1 cellular context compared by ENCODE assay signal in the genomic region with DNA sequence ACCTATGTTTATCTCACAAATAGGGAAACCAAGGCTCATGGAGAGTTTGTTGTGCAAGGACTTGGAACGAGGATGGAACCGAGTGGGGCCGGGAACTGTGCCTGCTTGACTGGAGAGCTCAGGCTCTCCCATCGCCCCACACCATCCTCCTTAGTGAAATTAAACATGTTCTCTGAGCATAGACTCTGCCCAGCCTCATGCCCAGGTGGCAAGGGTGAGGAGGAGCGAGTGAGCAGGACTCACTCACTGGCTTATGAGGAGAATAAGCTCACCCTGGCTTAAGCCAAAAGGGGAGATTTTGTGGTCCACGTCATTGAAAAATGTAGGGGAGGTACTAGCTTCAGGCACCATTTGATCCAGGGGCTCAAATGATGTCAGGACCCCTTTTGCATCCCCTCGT.
A peak's percentile ranks its signal among the peaks of the same experiment; 100 is the strongest.
TF ChIP-seq lines count a peak whose summit lies in the region.

No MANE protein-coding gene starts in this region.

TF ChIP-seq in HepG2, 621 proteins besides CTCF, POLR2A, EP300 and RAD21:
- TF ChIP-seq, protein P1, sequence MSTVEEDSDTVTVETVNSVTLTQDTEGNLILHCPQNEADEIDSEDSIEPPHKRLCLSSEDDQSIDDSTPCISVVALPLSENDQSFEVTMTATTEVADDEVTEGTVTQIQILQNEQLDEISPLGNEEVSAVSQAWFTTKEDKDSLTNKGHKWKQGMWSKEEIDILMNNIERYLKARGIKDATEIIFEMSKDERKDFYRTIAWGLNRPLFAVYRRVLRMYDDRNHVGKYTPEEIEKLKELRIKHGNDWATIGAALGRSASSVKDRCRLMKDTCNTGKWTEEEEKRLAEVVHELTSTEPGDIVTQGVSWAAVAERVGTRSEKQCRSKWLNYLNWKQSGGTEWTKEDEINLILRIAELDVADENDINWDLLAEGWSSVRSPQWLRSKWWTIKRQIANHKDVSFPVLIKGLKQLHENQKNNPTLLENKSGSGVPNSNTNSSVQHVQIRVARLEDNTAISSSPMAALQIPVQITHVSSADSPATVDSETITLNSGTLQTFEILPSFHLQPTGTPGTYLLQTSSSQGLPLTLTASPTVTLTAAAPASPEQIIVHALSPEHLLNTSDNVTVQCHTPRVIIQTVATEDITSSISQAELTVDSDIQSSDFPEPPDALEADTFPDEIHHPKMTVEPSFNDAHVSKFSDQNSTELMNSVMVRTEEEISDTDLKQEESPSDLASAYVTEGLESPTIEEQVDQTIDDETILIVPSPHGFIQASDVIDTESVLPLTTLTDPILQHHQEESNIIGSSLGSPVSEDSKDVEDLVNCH (CRISPR knock-in tag; IDR thresholded peaks at IDR 0.05): no peak
- TF ChIP-seq RBM22 (optimal IDR thresholded peaks at IDR 0.05; ENCODE audit: low read length): peak; percentile 98
TF ChIP-seq in HepG2: peak in this region for 1.
